ENCODE assay signal across 8 cellular contexts in the genomic region with DNA sequence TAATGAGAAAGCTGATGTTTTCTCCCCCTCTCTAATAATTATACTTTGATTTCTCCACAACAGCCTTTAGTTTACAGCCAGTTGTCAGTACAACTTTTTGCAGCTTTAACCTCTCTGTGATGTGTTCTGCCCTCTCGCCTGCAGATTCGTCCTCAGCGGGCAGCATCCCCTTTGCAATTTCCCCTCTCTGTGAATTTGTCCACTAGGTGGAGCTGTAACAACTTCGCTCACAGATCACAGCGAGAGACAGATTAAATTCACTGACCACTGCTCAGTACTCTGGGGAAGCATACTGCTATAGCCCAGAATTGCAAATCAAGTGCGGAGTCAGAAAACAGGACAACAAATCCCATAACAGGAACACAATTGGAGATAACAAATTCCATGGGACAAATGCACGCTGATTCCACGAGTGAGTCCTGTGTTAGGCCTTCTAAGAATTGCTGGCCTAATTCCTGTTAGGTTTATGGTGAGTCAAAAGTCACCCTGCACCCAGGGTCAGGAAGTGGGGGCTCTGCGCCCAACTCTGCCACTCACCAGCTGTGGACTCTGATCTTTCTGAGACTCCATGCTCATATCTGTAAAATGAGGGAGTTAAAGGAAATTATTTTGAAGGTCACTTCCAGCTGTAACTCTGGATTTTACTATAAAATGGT.
DNase-seq lines count a peak whose midpoint lies in the region; ATAC-seq and TF ChIP-seq lines count a peak whose summit lies in the region.

No MANE protein-coding gene starts in this region.

- DNase-seq in NCI-H2196 treated with DMSO at 0.1 percent for 48 hours (lab: John Stamatoyannopoulos, UW; ENCODE audit: unreplicated experiment), result peak; percentile 14
- DNase-seq in activated naive CD8-positive, alpha-beta T cell treated with anti-CD3 and anti-CD28 coated beads for 36 hours, result peak; percentile 1
- DNase-seq in right cardiac atrium, result peak in 2 of 3 donors; percentile 12 to 40
- no peak for DNase-seq in gastrocnemius medialis

- peaks cover 3% of the 10 kb centered on the region for H3K9me3 Mint-ChIP-seq in activated naive CD8-positive, alpha-beta T cell treated with anti-CD3 and anti-CD28 coated beads for 36 hours
- H3K9me3 Mint-ChIP-seq in stimulated activated memory B cell treated with anti-CD40 and anti-IgM and Interleukin-4, amounts not matched to agents 10 μg/mL and 1 μg/mL and 100 μg/mL, for 72 hours, result no peaks in the 10 kb centered on the region

- no peaks in the 10 kb centered on the region for H3K27me3 ChIP-seq in right cardiac atrium (ENCODE audit: control insufficient read depth, insufficient read depth)
- no peaks in the 10 kb centered on the region for H3K27me3 ChIP-seq in gastrocnemius medialis

- no peaks in the 10 kb centered on the region for H3K9me3 ChIP-seq in right cardiac atrium (ENCODE audit: control insufficient read depth, low read length)
- no peaks in the 10 kb centered on the region for H3K9me3 ChIP-seq in gastrocnemius medialis

- TF ChIP-seq CTCF in C4-2B (conservative IDR thresholded peaks at IDR 0.05) (peak; percentile 86), gastrocnemius medialis (IDR thresholded peaks at IDR 0.05 in 4 of 5, conservative IDR thresholded peaks at IDR 0.05 in 1 of 5) (peak in 3 of 5 experiments; percentile 23 to 46 (median 30))

- H3K4me3 ChIP-seq in right cardiac atrium (ENCODE audit: low read length), result no peak overlapping the region
- H3K4me3 ChIP-seq in gastrocnemius medialis, result no peak overlapping the region

- no peak overlapping the region for H3K27ac Mint-ChIP-seq in activated naive CD8-positive, alpha-beta T cell treated with anti-CD3 and anti-CD28 coated beads for 36 hours
- no peak overlapping the region for H3K27ac Mint-ChIP-seq in stimulated activated memory B cell treated with anti-CD40 and anti-IgM and Interleukin-4, amounts not matched to agents 10 μg/mL and 1 μg/mL and 100 μg/mL, for 72 hours

- 14% methylated on average over 9 of the region's 9 CpGs for WGBS in right cardiac atrium

- ATAC-seq in GM18858 (IDR thresholded peaks at IDR 0.05; ENCODE audit: unreplicated experiment), result peak; percentile 89
- peak; percentile 77 for ATAC-seq in HG03060 (IDR thresholded peaks at IDR 0.05; ENCODE audit: low read depth, unreplicated experiment)
- ATAC-seq in right cardiac atrium, result peak; percentile 87
- ATAC-seq in gastrocnemius medialis, result no peak
- ATAC-seq in stimulated activated memory B cell treated with anti-CD40 and anti-IgM and Interleukin-4, amounts not matched to agents 10 μg/mL and 1 μg/mL and 100 μg/mL, for 72 hours, result no peak

- no peaks in the 10 kb centered on the region for H3K27me3 Mint-ChIP-seq in activated naive CD8-positive, alpha-beta T cell treated with anti-CD3 and anti-CD28 coated beads for 36 hours
- H3K27me3 Mint-ChIP-seq in stimulated activated memory B cell treated with anti-CD40 and anti-IgM and Interleukin-4, amounts not matched to agents 10 μg/mL and 1 μg/mL and 100 μg/mL, for 72 hours, result no peaks in the 10 kb centered on the region

- intact Hi-C loops in right cardiac atrium (cut with DNase I) (loop anchor here in 1 of 4 donors (10.0 kb wide), 1 partner anchor 1424 kb away; no protein-coding TSS in a partner anchor), gastrocnemius medialis (cut with DNase I; ENCODE audit: low total_unique reads) (no loop called here)

- H3K36me3 ChIP-seq in gastrocnemius medialis, result no peaks in the 10 kb centered on the region

- TF ChIP-seq POLR2A in gastrocnemius medialis (IDR thresholded peaks at IDR 0.05), result no peak

- no peaks in the 10 kb centered on the region for H3K4me1 ChIP-seq in right cardiac atrium (ENCODE audit: control insufficient read depth, insufficient read depth, low read length)
- H3K4me1 ChIP-seq in gastrocnemius medialis, result no peaks in the 10 kb centered on the region

- peak overlapping the region; percentile 51; the same call in 1 of the 2 replicates for H3K27ac ChIP-seq in C4-2B
- H3K27ac ChIP-seq in right cardiac atrium (ENCODE audit: low read length), result no peak overlapping the region
- no peak overlapping the region for H3K27ac ChIP-seq in gastrocnemius medialis

- H3K36me3 Mint-ChIP-seq in activated naive CD8-positive, alpha-beta T cell treated with anti-CD3 and anti-CD28 coated beads for 36 hours, result no peaks in the 10 kb centered on the region
- H3K36me3 Mint-ChIP-seq in stimulated activated memory B cell treated with anti-CD40 and anti-IgM and Interleukin-4, amounts not matched to agents 10 μg/mL and 1 μg/mL and 100 μg/mL, for 72 hours, result no peaks in the 10 kb centered on the region

- in situ Hi-C loops in gastrocnemius medialis (cut with MboI; ENCODE audit: low sequenced_read_pairs in 4 of 4), result no loop called here

- H3K4me1 Mint-ChIP-seq in activated naive CD8-positive, alpha-beta T cell treated with anti-CD3 and anti-CD28 coated beads for 36 hours, result no peaks in the 10 kb centered on the region
- peaks cover 5% of the 10 kb centered on the region for H3K4me1 Mint-ChIP-seq in stimulated activated memory B cell treated with anti-CD40 and anti-IgM and Interleukin-4, amounts not matched to agents 10 μg/mL and 1 μg/mL and 100 μg/mL, for 72 hours

- no peak overlapping the region for H3K4me3 Mint-ChIP-seq in activated naive CD8-positive, alpha-beta T cell treated with anti-CD3 and anti-CD28 coated beads for 36 hours
- H3K4me3 Mint-ChIP-seq in stimulated activated memory B cell treated with anti-CD40 and anti-IgM and Interleukin-4, amounts not matched to agents 10 μg/mL and 1 μg/mL and 100 μg/mL, for 72 hours, result no peak overlapping the region

Comparison
In these comparisons a context has a peak if more than half of its experiments do, and no peak if none do; other contexts are left out.
1. ATAC-seq: peak in GM18858 (single experiment), HG03060 (single experiment) and right cardiac atrium (2 of 2); none in gastrocnemius medialis (0 of 2) and stimulated activated memory B cell treated with anti-CD40 and anti-IgM and Interleukin-4, amounts not matched to agents 10 μg/mL and 1 μg/mL and 100 μg/mL, for 72 hours (single experiment).
2. DNase-seq: peak in NCI-H2196 treated with DMSO at 0.1 percent for 48 hours (single experiment), activated naive CD8-positive, alpha-beta T cell treated with anti-CD3 and anti-CD28 coated beads for 36 hours (single experiment) and right cardiac atrium (2 of 3); none in gastrocnemius medialis (0 of 2).